ENCODE assay signal across 23 cellular contexts in the genomic region with DNA sequence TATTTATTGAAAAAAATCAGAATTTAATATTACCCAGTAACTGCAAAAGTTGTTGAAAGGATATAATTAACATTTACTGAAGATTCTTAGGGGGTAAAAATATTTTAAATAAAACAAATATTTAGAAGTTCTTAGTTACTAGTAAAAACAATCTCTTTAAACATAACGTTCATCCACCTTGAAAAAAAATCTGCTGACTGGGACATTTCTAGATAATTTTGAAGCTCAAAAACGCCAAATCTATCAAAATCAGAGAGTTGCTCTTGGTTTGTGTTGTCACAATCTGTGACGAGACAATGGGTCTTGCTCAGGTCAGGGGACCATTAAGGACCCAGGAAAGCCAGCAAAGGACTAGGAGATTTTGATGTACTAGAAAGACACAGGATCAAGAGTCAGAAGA.
DNase-seq lines count a peak whose midpoint lies in the region; ATAC-seq, FAIRE-seq and TF ChIP-seq lines count a peak whose summit lies in the region.
"Had no signal": no experiment of that assay in that cellular context is flagged by ENCODE, and none has a peak within 500 bp of the region (broad histone marks: within the 10 kb centered on the region; RNA-seq: fewer than 3 reads in every experiment).

No MANE protein-coding gene starts in this region.

- ATAC-seq in stimulated activated naive CD8-positive, alpha-beta T cell treated with anti-CD3 and anti-CD28 coated beads, Interleukin-15, Interleukin-2, amounts not matched to agents 100 U/mL and 50 U/mL, for 24 hours: no peak
- no peak for ATAC-seq in T-cell (replicated peaks in 1 of 4)
- ATAC-seq: Right ventricle myocardium inferior, SK-N-SH treated with all-trans-retinoic acid at 6 μM for 48 hours had no signal

- no peaks in the 10 kb centered on the region for H3K27me3 ChIP-seq in H1 (replicated peaks in 1 of 4; ENCODE audit: control insufficient read depth in 3 of 4, extremely low read depth in 1 of 4, insufficient read depth in 3 of 4, low read length in 3 of 4)
- no peaks in the 10 kb centered on the region for H3K27me3 ChIP-seq in smooth muscle cell (ENCODE audit: low read depth)
- H3K27me3 ChIP-seq: SJCRH30 had no signal

- H3K4me1 ChIP-seq in H1 (replicated peaks in 1 of 4; ENCODE audit: control insufficient read depth in 3 of 4, insufficient read depth in 4 of 4, low read length in 3 of 4) (no peaks in the 10 kb centered on the region), smooth muscle cell (ENCODE audit: low read depth) (no peaks in the 10 kb centered on the region)

- H3K18ac ChIP-seq in H1 (ENCODE audit: extremely low read depth, low read length): no peak overlapping the region

- CTCF ChIA-PET in T-cell (lab: Charles Lee) (no interaction called here), H1 (lab: Charles Lee; ENCODE audit: partially characterized antibody) (interaction anchor here (0.9 to 3.2 kb wide), 3 partner anchors 8 to 59 kb away, joined by 3 to 9 read pairs (median 3); no protein-coding TSS in a partner anchor)

- H4K5ac ChIP-seq in H1 (ENCODE audit: insufficient read length, low read depth, low read length): no peak overlapping the region

- no peak for TF ChIP-seq RAD21 in H1 (IDR thresholded peaks at IDR 0.05 in 1 of 2, conservative IDR thresholded peaks at IDR 0.05 in 1 of 2; ENCODE audit: low read depth in 2 of 2, low read length in 2 of 2)

- H2BK20ac ChIP-seq in H1 (ENCODE audit: low read length): no peak overlapping the region

- no peak overlapping the region for H3K27ac ChIP-seq in H1 (ENCODE audit: low read depth, low read length)
- no peak overlapping the region for H3K27ac ChIP-seq in smooth muscle cell (ENCODE audit: low read depth)
- H3K27ac ChIP-seq: C4-2B, PC-9, SJCRH30 had no signal

- no peak overlapping the region for H2AK5ac ChIP-seq in H1 (ENCODE audit: low read depth, low read length)

- no peak overlapping the region for H4K91ac ChIP-seq in H1 (replicated peaks; ENCODE audit: insufficient read length, low read length)

- no peak for TF ChIP-seq EP300 in H1 (IDR thresholded peaks at IDR 0.05; ENCODE audit: borderline replicate concordance in 1 of 2, low read depth in 2 of 2, low read length in 2 of 2)

- H3K4me1 Mint-ChIP-seq in stimulated activated naive CD8-positive, alpha-beta T cell treated with anti-CD3 and anti-CD28 coated beads, Interleukin-15, Interleukin-2, amounts not matched to agents 100 ng/mL and 50 ng/mL, for 24 hours (ENCODE audit: low read depth): peaks cover 84% of the 10 kb centered on the region
- H3K4me1 Mint-ChIP-seq in T-cell: peaks cover 43 to 61% (median 53%) of the 10 kb centered on the region in 3 donors

- no peaks in the 10 kb centered on the region for H4K20me1 ChIP-seq in H1 (replicated peaks in 1 of 2; ENCODE audit: control insufficient read depth in 1 of 2, insufficient read depth in 2 of 2, low read length in 2 of 2)
- no peaks in the 10 kb centered on the region for H4K20me1 ChIP-seq in smooth muscle cell (ENCODE audit: low read depth)

- FAIRE-seq in H1 (lab: Jason Lieb, UNC): no peak
- no peak for FAIRE-seq in GM12892 (lab: Jason Lieb, UNC)
- FAIRE-seq: GM12891 had no signal

- H2BK12ac ChIP-seq in H1 (ENCODE audit: low read depth, low read length): no peak overlapping the region

- peaks cover 62% of the 10 kb centered on the region for H3K36me3 Mint-ChIP-seq in stimulated activated naive CD8-positive, alpha-beta T cell treated with anti-CD3 and anti-CD28 coated beads, Interleukin-15, Interleukin-2, amounts not matched to agents 100 ng/mL and 50 ng/mL, for 24 hours (ENCODE audit: low read depth)
- peaks cover 40% of the 10 kb centered on the region for H3K36me3 Mint-ChIP-seq in T-cell

- no peak overlapping the region for H3K14ac ChIP-seq in H1 (ENCODE audit: insufficient read length)

- no peaks in the 10 kb centered on the region for H3K36me3 ChIP-seq in H1 (ENCODE audit: control insufficient read depth in 2 of 4, insufficient read depth in 4 of 4, low read length in 3 of 4)
- no peaks in the 10 kb centered on the region for H3K36me3 ChIP-seq in smooth muscle cell (ENCODE audit: low read depth)
- H3K36me3 ChIP-seq: SJCRH30 had no signal

- POLR2A ChIA-PET in T-cell (lab: Charles Lee) (interaction anchor here in 1 of 2 donors (0.7 kb wide), 1 partner anchor 48 kb away, joined by 3 read pairs; no protein-coding TSS in a partner anchor), H1 (lab: Charles Lee; ENCODE audit: partially characterized antibody) (no interaction called here)

- H3K9me3 Mint-ChIP-seq in stimulated activated naive CD8-positive, alpha-beta T cell treated with anti-CD3 and anti-CD28 coated beads, Interleukin-15, Interleukin-2, amounts not matched to agents 100 ng/mL and 50 ng/mL, for 24 hours: peaks cover 27% of the 10 kb centered on the region
- H3K9me3 Mint-ChIP-seq in T-cell: peaks cover 5 to 14% (median 13%) of the 10 kb centered on the region in 3 donors

- WGBS in H1 (ENCODE audit: extremely low coverage in 1 of 2, insufficient coverage in 1 of 2, insufficient read length in 1 of 2, insufficient replicate concordance in 2 of 2, low coverage in 1 of 2, low lambda C conversion rate in 2 of 2, missing lambda C conversion rate in 1 of 2), 2 experiments: 84% methylated on average over 3 of the region's 3 CpGs; no CpG with 5 or more reads in 1 of the 2 experiments
- 91% methylated on average over 3 of the region's 3 CpGs for WGBS in smooth muscle cell (ENCODE audit: low lambda C conversion rate)

- H3K4me2 ChIP-seq in H1 (ENCODE audit: insufficient read depth in 1 of 2, low read depth in 2 of 2, low read length in 2 of 2) (no peak overlapping the region), smooth muscle cell (no peak overlapping the region)
- H3K4me2 ChIP-seq: PC-9 had no signal

- no peak overlapping the region for H3K27ac Mint-ChIP-seq in stimulated activated naive CD8-positive, alpha-beta T cell treated with anti-CD3 and anti-CD28 coated beads, Interleukin-15, Interleukin-2, amounts not matched to agents 100 ng/mL and 50 ng/mL, for 24 hours
- H3K27ac Mint-ChIP-seq in T-cell: peak overlapping the region; percentile 46 to 52

- DNase-seq in stimulated activated naive CD8-positive, alpha-beta T cell treated with anti-CD3 and anti-CD28 coated beads, Interleukin-15, Interleukin-2, amounts not matched to agents 100 U/mL and 50 U/mL, for 24 hours: no peak
- DNase-seq in T-cell: no peak
- DNase-seq in H1 (ENCODE audit: low read depth in 1 of 2, low spot score in 2 of 2): no peak
- no peak for DNase-seq in smooth muscle cell (lab: John Stamatoyannopoulos, UW; ENCODE audit: unreplicated experiment)
- DNase-seq in GM12892 (ENCODE audit: insufficient read length): no peak
- DNase-seq in hippocampal formation (lab: John Stamatoyannopoulos, UW): no peak
- DNase-seq: CD8-positive, alpha-beta memory T cell; DMS 273 treated with DMSO at 0.1 percent for 48 hours; GF-D8; H7; KG1; MM.1S; NCI-H1417; NCI-H1694; NCI-H2227 treated with DMSO at 0.1 percent for 48 hours; NCI-H526 treated with DMSO at 0.1 percent for 48 hours; PC-9 had no signal

- no peak overlapping the region for H2BK120ac ChIP-seq in H1 (replicated peaks; ENCODE audit: low read depth, low read length)

- H3K79me1 ChIP-seq in H1 (ENCODE audit: low read depth, low read length): no peaks in the 10 kb centered on the region

- H3K9ac ChIP-seq in H1 (replicated peaks in 1 of 4; ENCODE audit: extremely low read depth in 1 of 4, low read depth in 3 of 4, low read length in 3 of 4): no peak overlapping the region
- H3K9ac ChIP-seq in smooth muscle cell (ENCODE audit: low read depth): no peak overlapping the region

- H3F3A ChIP-seq in smooth muscle cell (ENCODE audit: low read depth): no peaks in the 10 kb centered on the region

- TF ChIP-seq CTCF in H1 (IDR thresholded peaks at IDR 0.05; ENCODE audit: control extremely low read depth in 1 of 3, insufficient read depth in 1 of 3, low read depth in 1 of 3, low read length in 3 of 3) (no peak), smooth muscle cell (IDR thresholded peaks at IDR 0.05; ENCODE audit: borderline replicate concordance, insufficient read depth, poor library complexity, severe bottlenecking) (no peak)

- no peak overlapping the region for H2BK5ac ChIP-seq in H1 (ENCODE audit: low read depth, low read length)

- H3K23me2 ChIP-seq in H1 (ENCODE audit: low read depth, low read length): no peaks in the 10 kb centered on the region

- no peaks in the 10 kb centered on the region for H3K79me2 ChIP-seq in H1 (ENCODE audit: control insufficient read depth in 1 of 2, insufficient read depth in 2 of 2, low read length in 2 of 2)
- peaks cover 5% of the 10 kb centered on the region for H3K79me2 ChIP-seq in smooth muscle cell (ENCODE audit: low read depth)

- H3K4ac ChIP-seq in H1 (replicated peaks; ENCODE audit: insufficient read length, low read depth, low read length): no peak overlapping the region

- TF ChIP-seq POLR2A in H1 (IDR thresholded peaks at IDR 0.05; ENCODE audit: control extremely low read depth in 1 of 2, low read depth in 2 of 2, low read length in 2 of 2) (no peak), GM12892 (IDR thresholded peaks at IDR 0.05; ENCODE audit: low read depth, low read length) (no peak)

- H3K4me3 ChIP-seq in H1 (ENCODE audit: extremely low read depth in 1 of 4, insufficient read depth in 2 of 4, low read depth in 3 of 4, low read length in 4 of 4) (no peak overlapping the region), smooth muscle cell (no peak overlapping the region)
- H3K4me3 ChIP-seq: PC-9, SJCRH30 had no signal

- no peak overlapping the region for H2BK15ac ChIP-seq in H1 (ENCODE audit: low read length)

- H3K56ac ChIP-seq in H1 (replicated peaks; ENCODE audit: insufficient read length, low read depth, low read length): no peak overlapping the region

- H3K4me3 Mint-ChIP-seq in stimulated activated naive CD8-positive, alpha-beta T cell treated with anti-CD3 and anti-CD28 coated beads, Interleukin-15, Interleukin-2, amounts not matched to agents 100 ng/mL and 50 ng/mL, for 24 hours: peak overlapping the region; percentile 21
- no peak overlapping the region for H3K4me3 Mint-ChIP-seq in T-cell
- H3K4me3 Mint-ChIP-seq: CD8-positive, alpha-beta memory T cell had no signal

- H3K9me3 ChIP-seq in H1 (ENCODE audit: insufficient read depth in 2 of 2, low read depth in 1 of 2, low read length in 1 of 2) (no peaks in the 10 kb centered on the region), smooth muscle cell (replicated peaks; ENCODE audit: low read depth) (no peaks in the 10 kb centered on the region)
- H3K9me3 ChIP-seq: SJCRH30 had no signal

- no peak overlapping the region for H4K8ac ChIP-seq in H1 (ENCODE audit: extremely low read depth, insufficient read depth, low read length)

- H2AFZ ChIP-seq in H1 (ENCODE audit: low read length): no peak overlapping the region
- H2AFZ ChIP-seq in smooth muscle cell (ENCODE audit: low read depth): no peak overlapping the region
- H2AFZ ChIP-seq: PC-9 had no signal

- H3K27me3 Mint-ChIP-seq in stimulated activated naive CD8-positive, alpha-beta T cell treated with anti-CD3 and anti-CD28 coated beads, Interleukin-15, Interleukin-2, amounts not matched to agents 100 ng/mL and 50 ng/mL, for 24 hours: no peaks in the 10 kb centered on the region
- no peaks in the 10 kb centered on the region for H3K27me3 Mint-ChIP-seq in T-cell
- H3K27me3 Mint-ChIP-seq: CD8-positive, alpha-beta memory T cell had no signal

- H3K23ac ChIP-seq in H1 (ENCODE audit: insufficient read length): no peak overlapping the region

TF ChIP-seq in H1, 55 proteins besides CTCF, POLR2A, EP300 and RAD21 (continues in another document):
- TF ChIP-seq CHD2 (IDR thresholded peaks at IDR 0.05; ENCODE audit: low read length): no peak
- TF ChIP-seq MAFK (IDR thresholded peaks at IDR 0.05; ENCODE audit: low read depth, low read length): peak; percentile 56; the same call in 1 of the 2 replicates
